9 cellular contexts compared by ENCODE assay signal in genomic region chr3:188339410-188340295, GRCh38.
DNase-seq lines count a peak whose midpoint lies in the region; ATAC-seq and TF ChIP-seq lines count a peak whose summit lies in the region.
"Had no signal": no experiment of that assay in that cellular context is flagged by ENCODE, and none has a peak within 500 bp of the region (broad histone marks: within the 10 kb centered on the region; RNA-seq: fewer than 3 reads in every experiment).

No MANE protein-coding gene starts in this region.

- peak; percentile 63 for DNase-seq in activated CD8-positive, alpha-beta memory T cell treated with anti-CD3 and anti-CD28 coated beads, Interleukin-2, amount 10 ng/mL, durations not matched to agents 7 days and 5 days
- DNase-seq in stimulated activated CD4-positive, alpha-beta T cell treated with anti-CD3 and anti-CD28 coated beads, Interleukin-15, amount 100 ng/mL, for 24 hours: peak; percentile 63
- DNase-seq in progenitor cell of endocrine pancreas (ENCODE audit: low spot score, unreplicated experiment) (no peak), HuH-7.5 (ENCODE audit: low spot score) (no peak), NCI-H748 (lab: John Stamatoyannopoulos, UW; ENCODE audit: unreplicated experiment) (no peak), MM.1S (no peak)
- DNase-seq: SW 1271 had no signal

- no peak overlapping the region for H3K4me3 Mint-ChIP-seq in activated CD8-positive, alpha-beta memory T cell treated with anti-CD3 and anti-CD28 coated beads, Interleukin-2, amount 10 ng/mL, durations not matched to agents 7 days and 5 days
- no peak overlapping the region for H3K4me3 Mint-ChIP-seq in progenitor cell of endocrine pancreas (ENCODE audit: low read depth)

- H3K9me2 ChIP-seq in MM.1S (replicated peaks; ENCODE audit: insufficient read depth, low read length): no peaks in the 10 kb centered on the region

- H3K9me3 Mint-ChIP-seq in activated CD8-positive, alpha-beta memory T cell treated with anti-CD3 and anti-CD28 coated beads, Interleukin-2, amount 10 ng/mL, durations not matched to agents 7 days and 5 days (ENCODE audit: low read depth): no peaks in the 10 kb centered on the region
- H3K9me3 Mint-ChIP-seq in progenitor cell of endocrine pancreas (ENCODE audit: low read depth): peaks cover 3% of the 10 kb centered on the region

- H3K36me3 Mint-ChIP-seq in activated CD8-positive, alpha-beta memory T cell treated with anti-CD3 and anti-CD28 coated beads, Interleukin-2, amount 10 ng/mL, durations not matched to agents 7 days and 5 days: peaks cover 17% of the 10 kb centered on the region
- H3K36me3 Mint-ChIP-seq in progenitor cell of endocrine pancreas (ENCODE audit: insufficient read depth): peaks cover 4% of the 10 kb centered on the region

- CTCF ChIA-PET in activated CD8-positive, alpha-beta memory T cell treated with anti-CD3 and anti-CD28 coated beads, Interleukin-2, amount 10 ng/mL, durations not matched to agents 7 days and 5 days (lab: Charles Lee): interaction anchor here (0.6 to 2.3 kb wide), 3 partner anchors 11 to 600 kb away, joined by 3 to 9 read pairs (median 4); no protein-coding TSS in a partner anchor

- no peaks in the 10 kb centered on the region for H3K4me1 ChIP-seq in MM.1S (ENCODE audit: low read length)

- H3K4me2 ChIP-seq in MM.1S (ENCODE audit: low read depth, low read length): no peak overlapping the region

- H3K79me2 ChIP-seq in MM.1S (ENCODE audit: low read length): no peaks in the 10 kb centered on the region

- H3K4me1 Mint-ChIP-seq in activated CD8-positive, alpha-beta memory T cell treated with anti-CD3 and anti-CD28 coated beads, Interleukin-2, amount 10 ng/mL, durations not matched to agents 7 days and 5 days: peaks cover 17% of the 10 kb centered on the region
- H3K4me1 Mint-ChIP-seq in progenitor cell of endocrine pancreas (ENCODE audit: low read depth): peaks cover 13% of the 10 kb centered on the region

- ATAC-seq in GM18870 (IDR thresholded peaks at IDR 0.05; ENCODE audit: unreplicated experiment) (peak; percentile 85), HG02981 (IDR thresholded peaks at IDR 0.05; ENCODE audit: unreplicated experiment) (peak; percentile 78)
- peak; percentile 94 for ATAC-seq in activated CD8-positive, alpha-beta memory T cell treated with anti-CD3 and anti-CD28 coated beads, Interleukin-2, amount 10 ng/mL, durations not matched to agents 7 days and 5 days

- H4K20me1 ChIP-seq in MM.1S (ENCODE audit: insufficient read depth, low read length): no peaks in the 10 kb centered on the region

- no peaks in the 10 kb centered on the region for H3K36me3 ChIP-seq in MM.1S (replicated peaks; ENCODE audit: insufficient read depth, low read length)

- TF ChIP-seq CTCF in progenitor cell of endocrine pancreas (IDR thresholded peaks at IDR 0.05; ENCODE audit: unreplicated experiment) (no peak), MM.1S (IDR thresholded peaks at IDR 0.05; ENCODE audit: low read length) (no peak)

- no peaks in the 10 kb centered on the region for H3K27me3 ChIP-seq in MM.1S (replicated peaks; ENCODE audit: insufficient read depth, low read length)

- H3K9me3 ChIP-seq in MM.1S (replicated peaks; ENCODE audit: insufficient read depth, low read length): no peaks in the 10 kb centered on the region

- no peak overlapping the region for H3K9ac ChIP-seq in MM.1S (ENCODE audit: low read length)

- H3K27ac Mint-ChIP-seq in activated CD8-positive, alpha-beta memory T cell treated with anti-CD3 and anti-CD28 coated beads, Interleukin-2, amount 10 ng/mL, durations not matched to agents 7 days and 5 days: peak overlapping the region; percentile 57
- H3K27ac Mint-ChIP-seq in progenitor cell of endocrine pancreas: no peak overlapping the region

- peaks cover 88% of the 10 kb centered on the region for H3K27me3 Mint-ChIP-seq in activated CD8-positive, alpha-beta memory T cell treated with anti-CD3 and anti-CD28 coated beads, Interleukin-2, amount 10 ng/mL, durations not matched to agents 7 days and 5 days
- no peaks in the 10 kb centered on the region for H3K27me3 Mint-ChIP-seq in progenitor cell of endocrine pancreas

- no peak overlapping the region for H3K27ac ChIP-seq in MM.1S (ENCODE audit: low read length)

- H3F3A ChIP-seq in MM.1S (ENCODE audit: insufficient read depth, low read length): no peaks in the 10 kb centered on the region

- no peak overlapping the region for H2AFZ ChIP-seq in MM.1S (ENCODE audit: low read length)

- no peak overlapping the region for H3K4me3 ChIP-seq in MM.1S (ENCODE audit: low read length)

Comparison
In these comparisons a context has a peak if more than half of its experiments do, and no peak if none do; other contexts are left out.
1. DNase-seq: peak in activated CD8-positive, alpha-beta memory T cell treated with anti-CD3 and anti-CD28 coated beads, Interleukin-2, amount 10 ng/mL, durations not matched to agents 7 days and 5 days (single experiment) and stimulated activated CD4-positive, alpha-beta T cell treated with anti-CD3 and anti-CD28 coated beads, Interleukin-15, amount 100 ng/mL, for 24 hours (single experiment); none in progenitor cell of endocrine pancreas (single experiment), HuH-7.5 (single experiment), NCI-H748 (single experiment) and MM.1S (single experiment).
2. Peak in every context shown above with its lines, with median percentiles within 50 percentile points of each other: ATAC-seq.